ENCODE assay signal across 27 cellular contexts in the genomic region with DNA sequence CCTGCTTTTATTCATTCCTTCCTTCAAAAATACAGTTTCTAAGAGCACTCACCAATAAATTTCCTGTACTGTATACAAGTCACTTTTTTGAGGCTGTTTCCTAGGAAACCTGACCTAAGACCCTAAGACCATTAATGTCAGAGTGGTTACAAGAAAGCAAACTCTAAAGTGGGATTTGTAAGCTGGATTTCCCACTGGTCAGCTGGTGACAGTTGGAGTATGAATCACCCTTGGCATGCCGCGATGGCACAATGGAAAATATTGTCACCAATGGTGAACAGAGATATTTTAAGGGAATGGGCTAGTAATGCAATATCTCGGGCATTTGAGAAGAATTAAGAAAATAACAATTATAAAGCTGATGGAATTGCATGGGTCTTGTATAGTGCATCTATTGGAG.
"Had no signal": no experiment of that assay in that cellular context is flagged by ENCODE, and none has a peak within 500 bp of the region (broad histone marks: within the 10 kb centered on the region; RNA-seq: fewer than 3 reads in every experiment).

No MANE protein-coding gene starts in this region.

- FAIRE-seq: islet of Langerhans had no signal

- DNase-seq: activated CD4-positive, alpha-beta T cell treated with anti-CD3 and anti-CD28 coated beads, Interleukin-2, amount 10 ng/mL, durations not matched to agents 7 days and 5 days; activated CD4-positive, CD25-positive, alpha-beta regulatory T cell treated with anti-CD3 and anti-CD28 coated beads, Interleukin-2, amount 50 U/mL, for 72 hours; activated CD8-positive, alpha-beta memory T cell treated with anti-CD3 and anti-CD28 coated beads, Interleukin-2, amount 10 ng/mL, durations not matched to agents 7 days and 5 days; activated CD8-positive, alpha-beta T cell treated with anti-CD3 and anti-CD28 coated beads for 36 hours; activated gamma-delta T cell; activated T-cell treated with anti-CD3 and anti-CD28 coated beads for 4 hours; anterior cingulate cortex; dermis blood vessel endothelial cell; effector CD8-positive, alpha-beta T cell; naive thymus-derived CD4-positive, alpha-beta T cell; stimulated activated CD4-positive, alpha-beta T cell treated with anti-CD3 and anti-CD28 coated beads, Interleukin-12 subunit alpha, Interleukin-12 subunit beta, amount 100 ng/mL, for 4 hours; stimulated activated CD4-positive, alpha-beta T cell treated with anti-CD3 and anti-CD28 coated beads, Interleukin-4, amount 100 ng/mL, for 4 hours; stimulated activated naive CD8-positive, alpha-beta T cell treated with anti-CD3 and anti-CD28 coated beads, Interleukin-15, amount 100 ng/mL, for 72 hours; T-helper 2 cell; uterus; WERI-Rb-1 had no signal

- H3K27me3 ChIP-seq: gastroesophageal sphincter, heart left ventricle, ovary, right atrium auricular region, suprapubic skin, transverse colon, uterus had no signal

- H3K4me1 Mint-ChIP-seq: activated CD4-positive, alpha-beta T cell treated with anti-CD3 and anti-CD28 coated beads, Interleukin-2, amount 10 ng/mL, durations not matched to agents 7 days and 5 days; activated CD8-positive, alpha-beta memory T cell treated with anti-CD3 and anti-CD28 coated beads, Interleukin-2, amount 10 ng/mL, durations not matched to agents 7 days and 5 days; activated naive CD4-positive, alpha-beta T cell treated with anti-CD3 and anti-CD28 coated beads, Interleukin-2, amount 50 U/mL, for 24 hours; naive thymus-derived CD4-positive, alpha-beta T cell; stimulated activated naive CD8-positive, alpha-beta T cell treated with anti-CD3 and anti-CD28 coated beads, Interleukin-15, amount 100 ng/mL, for 72 hours had no signal

- H3K36me3 Mint-ChIP-seq: activated CD8-positive, alpha-beta memory T cell treated with anti-CD3 and anti-CD28 coated beads, Interleukin-2, amount 10 ng/mL, durations not matched to agents 7 days and 5 days had no signal

- H3K27ac Mint-ChIP-seq: activated CD4-positive, alpha-beta T cell treated with anti-CD3 and anti-CD28 coated beads, Interleukin-2, amount 10 ng/mL, durations not matched to agents 7 days and 5 days; activated CD8-positive, alpha-beta memory T cell treated with anti-CD3 and anti-CD28 coated beads, Interleukin-2, amount 10 ng/mL, durations not matched to agents 7 days and 5 days; activated CD8-positive, alpha-beta T cell treated with anti-CD3 and anti-CD28 coated beads for 36 hours; activated naive CD4-positive, alpha-beta T cell treated with anti-CD3 and anti-CD28 coated beads, Interleukin-2, amount 50 U/mL, for 24 hours; naive thymus-derived CD4-positive, alpha-beta T cell; stimulated activated naive CD8-positive, alpha-beta T cell treated with anti-CD3 and anti-CD28 coated beads, Interleukin-15, amount 100 ng/mL, for 72 hours had no signal

- ATAC-seq: activated CD8-positive, alpha-beta memory T cell treated with anti-CD3 and anti-CD28 coated beads, Interleukin-2, amount 10 ng/mL, durations not matched to agents 7 days and 5 days; activated CD8-positive, alpha-beta T cell treated with anti-CD3 and anti-CD28 coated beads for 36 hours; mucosa of descending colon; naive thymus-derived CD4-positive, alpha-beta T cell; stimulated activated naive CD8-positive, alpha-beta T cell treated with anti-CD3 and anti-CD28 coated beads, Interleukin-15, amount 100 ng/mL, for 72 hours had no signal

- H3K27ac ChIP-seq: gastroesophageal sphincter, heart left ventricle, ovary, psoas muscle, right atrium auricular region, suprapubic skin, uterus, WERI-Rb-1 had no signal

- H3K9me3 ChIP-seq: gastroesophageal sphincter, heart left ventricle, mucosa of descending colon, ovary, psoas muscle, right atrium auricular region, suprapubic skin, transverse colon, uterus had no signal

- H3K4me3 Mint-ChIP-seq: activated CD4-positive, alpha-beta T cell treated with anti-CD3 and anti-CD28 coated beads, Interleukin-2, amount 10 ng/mL, durations not matched to agents 7 days and 5 days; activated CD8-positive, alpha-beta memory T cell treated with anti-CD3 and anti-CD28 coated beads, Interleukin-2, amount 10 ng/mL, durations not matched to agents 7 days and 5 days; activated CD8-positive, alpha-beta T cell treated with anti-CD3 and anti-CD28 coated beads for 36 hours; activated naive CD4-positive, alpha-beta T cell treated with anti-CD3 and anti-CD28 coated beads, Interleukin-2, amount 50 U/mL, for 24 hours; brain; naive thymus-derived CD4-positive, alpha-beta T cell; stimulated activated naive CD8-positive, alpha-beta T cell treated with anti-CD3 and anti-CD28 coated beads, Interleukin-15, amount 100 ng/mL, for 72 hours had no signal

- H3K9me3 Mint-ChIP-seq: activated CD4-positive, alpha-beta T cell treated with anti-CD3 and anti-CD28 coated beads, Interleukin-2, amount 10 ng/mL, durations not matched to agents 7 days and 5 days; activated CD8-positive, alpha-beta T cell treated with anti-CD3 and anti-CD28 coated beads for 36 hours; activated naive CD4-positive, alpha-beta T cell treated with anti-CD3 and anti-CD28 coated beads, Interleukin-2, amount 50 U/mL, for 24 hours; brain; stimulated activated naive CD8-positive, alpha-beta T cell treated with anti-CD3 and anti-CD28 coated beads, Interleukin-15, amount 100 ng/mL, for 72 hours had no signal

- H3K27me3 Mint-ChIP-seq: activated CD4-positive, alpha-beta T cell treated with anti-CD3 and anti-CD28 coated beads, Interleukin-2, amount 10 ng/mL, durations not matched to agents 7 days and 5 days; activated CD8-positive, alpha-beta memory T cell treated with anti-CD3 and anti-CD28 coated beads, Interleukin-2, amount 10 ng/mL, durations not matched to agents 7 days and 5 days; activated CD8-positive, alpha-beta T cell treated with anti-CD3 and anti-CD28 coated beads for 36 hours; activated naive CD4-positive, alpha-beta T cell treated with anti-CD3 and anti-CD28 coated beads, Interleukin-2, amount 50 U/mL, for 24 hours; brain; naive thymus-derived CD4-positive, alpha-beta T cell; stimulated activated naive CD8-positive, alpha-beta T cell treated with anti-CD3 and anti-CD28 coated beads, Interleukin-15, amount 100 ng/mL, for 72 hours had no signal

- H3K4me1 ChIP-seq: heart left ventricle, psoas muscle, right atrium auricular region, suprapubic skin, transverse colon, uterus had no signal

- H3K4me3 ChIP-seq: gastroesophageal sphincter, heart left ventricle, mucosa of descending colon, ovary, psoas muscle, right atrium auricular region, suprapubic skin, transverse colon, uterus had no signal

- H3K36me3 ChIP-seq: ovary, uterus, WERI-Rb-1 had no signal
